8 cellular contexts compared by ENCODE assay signal in the genomic region with DNA sequence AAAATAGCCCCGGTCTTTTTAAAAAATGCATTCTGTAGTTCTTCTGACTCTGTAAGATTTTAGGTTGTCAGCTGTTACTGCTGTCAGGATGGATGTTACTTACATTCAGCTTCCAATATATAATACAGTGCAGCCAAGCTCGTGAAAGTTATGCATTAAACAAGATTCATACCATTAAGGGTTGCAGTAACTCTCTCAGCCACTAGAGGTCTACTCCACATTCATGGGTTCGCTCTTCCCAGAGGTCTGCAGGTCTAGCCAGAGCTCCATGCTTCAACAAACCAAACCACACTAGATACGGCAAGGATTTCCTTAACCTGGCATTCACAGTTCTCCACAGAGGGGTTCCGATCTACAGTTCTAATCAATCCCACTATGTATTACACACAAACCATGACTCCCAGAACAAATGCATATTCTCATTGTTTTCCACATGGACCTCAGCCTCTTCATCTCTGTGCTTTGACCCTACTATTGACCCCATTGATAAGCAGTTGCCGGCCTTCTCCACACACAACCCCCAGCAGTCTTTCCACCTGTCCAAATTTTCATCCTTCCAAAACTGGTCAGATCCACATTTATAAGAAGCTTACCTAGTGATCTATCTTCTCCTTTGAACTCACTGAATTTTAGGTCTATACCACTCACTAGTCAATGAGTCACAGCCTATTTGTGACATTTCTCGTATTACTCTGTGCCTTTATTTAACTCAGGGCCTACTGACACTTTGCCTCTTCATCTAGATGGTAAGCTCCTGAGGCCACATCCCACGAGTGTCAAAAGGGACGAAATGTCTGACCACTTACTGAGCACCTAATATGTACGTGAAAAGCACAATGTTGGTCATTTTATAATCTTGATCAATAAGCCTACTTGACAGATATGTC. TPM values are rescaled to one million over a fixed set of nuclear protein-coding genes. Genes with fewer than 3 reads are reported as not detected.
DNase-seq lines count a peak whose midpoint lies in the region; ATAC-seq and TF ChIP-seq lines count a peak whose summit lies in the region.

No MANE protein-coding gene starts in this region.

- TF ChIP-seq EP300 in suprapubic skin (IDR thresholded peaks at IDR 0.05): no peak

- H3K4me1 Mint-ChIP-seq in Calu3 (ENCODE audit: low read depth, unreplicated experiment) (no peaks in the 10 kb centered on the region), GM23338 (peaks cover 23% of the 10 kb centered on the region)
- H3K4me1 Mint-ChIP-seq in stimulated activated memory B cell treated with anti-CD40 and anti-IgM and Interleukin-4, amounts not matched to agents 10 μg/mL and 1 μg/mL and 100 μg/mL, for 72 hours: no peaks in the 10 kb centered on the region

- H3K36me3 Mint-ChIP-seq in Calu3 (ENCODE audit: insufficient read depth, unreplicated experiment) (no peaks in the 10 kb centered on the region), GM23338 (ENCODE audit: low read depth) (no peaks in the 10 kb centered on the region)
- no peaks in the 10 kb centered on the region for H3K36me3 Mint-ChIP-seq in stimulated activated memory B cell treated with anti-CD40 and anti-IgM and Interleukin-4, amounts not matched to agents 10 μg/mL and 1 μg/mL and 100 μg/mL, for 72 hours

- in situ Hi-C loops in SK-MEL-5 (cut with HindIII; ENCODE audit: low pct_unique_long_range_greater_than_20kb, low sequenced_read_pairs): no loop called here

- no peak overlapping the region for H3K4me2 ChIP-seq in GM23338

- no peaks in the 10 kb centered on the region for H3K36me3 ChIP-seq in GM23338 (ENCODE audit: insufficient read depth)
- no peaks in the 10 kb centered on the region for H3K36me3 ChIP-seq in suprapubic skin

- H3K27ac Mint-ChIP-seq in Calu3 (ENCODE audit: unreplicated experiment) (no peak overlapping the region), GM23338 (no peak overlapping the region)
- H3K27ac Mint-ChIP-seq in stimulated activated memory B cell treated with anti-CD40 and anti-IgM and Interleukin-4, amounts not matched to agents 10 μg/mL and 1 μg/mL and 100 μg/mL, for 72 hours: no peak overlapping the region

- H3K4me3 ChIP-seq in GM23338: no peak overlapping the region
- H3K4me3 ChIP-seq in suprapubic skin: no peak overlapping the region

- H3K9me3 Mint-ChIP-seq in Calu3 (ENCODE audit: low read depth, unreplicated experiment) (no peaks in the 10 kb centered on the region), GM23338 (no peaks in the 10 kb centered on the region)
- H3K9me3 Mint-ChIP-seq in stimulated activated memory B cell treated with anti-CD40 and anti-IgM and Interleukin-4, amounts not matched to agents 10 μg/mL and 1 μg/mL and 100 μg/mL, for 72 hours: no peaks in the 10 kb centered on the region

- no TSS peak for BruUV-seq in Calu3 (replicated peaks; lab: Mats Ljungman, UMichigan)

- no peak overlapping the region for H2AFZ ChIP-seq in GM23338

- H3K27me3 ChIP-seq in GM23338 (ENCODE audit: insufficient read depth) (no peaks in the 10 kb centered on the region), suprapubic skin (no peaks in the 10 kb centered on the region)

- CTCF ChIA-PET in Calu3 (lab: Charles Lee): interaction anchor here (0.7 to 2.3 kb wide), 3 partner anchors 47 to 639 kb away, joined by 3 to 22 read pairs (median 4); no protein-coding TSS in a partner anchor

- DNase-seq in Calu3: no peak
- peak; percentile 72 for DNase-seq in GM23338 (ENCODE audit: low spot score)
- DNase-seq in SK-MEL-5 (ENCODE audit: low read depth, low spot score): peak; percentile 76
- DNase-seq in fibroblast of the conjunctiva (ENCODE audit: low read depth): peak; percentile 18
- DNase-seq in DMS153 treated with DMSO at 0.1 percent for 48 hours (lab: John Stamatoyannopoulos, UW; ENCODE audit: unreplicated experiment): no peak
- DNase-seq in suprapubic skin (ENCODE audit: low spot score in 2 of 2): no peak

- H3F3A ChIP-seq in GM23338 (replicated peaks; ENCODE audit: low read depth): no peaks in the 10 kb centered on the region

- no peak for TF ChIP-seq POLR2A in suprapubic skin (IDR thresholded peaks at IDR 0.05)

- WGBS in suprapubic skin: 96% methylated on average over 10 of the region's 10 CpGs

- intact Hi-C loops in Calu3 (cut with micrococcal nuclease; ENCODE audit: unreplicated experiment): loop anchor here (10.0 kb wide), 1 partner anchor 639 kb away; no protein-coding TSS in a partner anchor

- TF ChIP-seq CTCF in Calu3 (IDR thresholded peaks at IDR 0.05; ENCODE audit: unreplicated experiment) (peak; percentile 51), GM23338 (conservative IDR thresholded peaks at IDR 0.05; ENCODE audit: low read depth in 2 of 2) (peak; percentile 64 to 67), suprapubic skin (IDR thresholded peaks at IDR 0.05) (peak in 1 of 2 donors; percentile 20)

- H3K79me2 ChIP-seq in GM23338 (replicated peaks; ENCODE audit: insufficient read depth): no peaks in the 10 kb centered on the region; the same call in 1 of the 2 replicates

- ATAC-seq in GM23338: peak; percentile 44; the same call in 2 of the 3 replicates
- peak; percentile 35 for ATAC-seq in stimulated activated memory B cell treated with anti-CD40 and anti-IgM and Interleukin-4, amounts not matched to agents 10 μg/mL and 1 μg/mL and 100 μg/mL, for 72 hours
- ATAC-seq in GM18861 (IDR thresholded peaks at IDR 0.05; ENCODE audit: unreplicated experiment): no peak

- H3K9me2 ChIP-seq in GM23338 (ENCODE audit: insufficient read depth): no peaks in the 10 kb centered on the region

- no peak overlapping the region for H3K27ac ChIP-seq in GM23338 (ENCODE audit: low read depth)
- no peak overlapping the region for H3K27ac ChIP-seq in suprapubic skin

- H3K4me1 ChIP-seq in GM23338 (ENCODE audit: insufficient read depth) (peaks cover 7% of the 10 kb centered on the region), suprapubic skin (no peaks in the 10 kb centered on the region)

- H3K27me3 Mint-ChIP-seq in Calu3 (ENCODE audit: unreplicated experiment) (peaks cover 80% of the 10 kb centered on the region), GM23338 (ENCODE audit: insufficient read depth, low read depth, poor library complexity) (peaks cover 2% of the 10 kb centered on the region)
- no peaks in the 10 kb centered on the region for H3K27me3 Mint-ChIP-seq in stimulated activated memory B cell treated with anti-CD40 and anti-IgM and Interleukin-4, amounts not matched to agents 10 μg/mL and 1 μg/mL and 100 μg/mL, for 72 hours

- no peaks in the 10 kb centered on the region for H3K9me3 ChIP-seq in suprapubic skin

- H4K20me1 ChIP-seq in GM23338 (replicated peaks; ENCODE audit: insufficient read depth): no peaks in the 10 kb centered on the region

- H3K4me3 Mint-ChIP-seq in Calu3 (ENCODE audit: low read depth, unreplicated experiment) (no peak overlapping the region), GM23338 (no peak overlapping the region)
- H3K4me3 Mint-ChIP-seq in stimulated activated memory B cell treated with anti-CD40 and anti-IgM and Interleukin-4, amounts not matched to agents 10 μg/mL and 1 μg/mL and 100 μg/mL, for 72 hours: no peak overlapping the region

TF ChIP-seq in GM23338, 12 proteins besides CTCF, POLR2A, EP300 and RAD21 (continues in another document):
- TF ChIP-seq NANOG (IDR thresholded peaks at IDR 0.05; ENCODE audit: borderline replicate concordance): no peak

RNA-seq across cellular contexts. Expression of a gene that starts 33.7 kb away (rescaled TPM):
- 2.1 TPM in 2 replicates for total RNA-seq in Calu3 (2022)
- 12.9 and 13.6 TPM in 2 replicates for total RNA-seq in GM23338 (2014; rRNA removed; shearing (Covaris generic))
- 5.1 and 8.2 TPM in 2 replicates for polyA plus RNA-seq in GM23338 (2016; fragmentation: Nextera tagmentation; extraction: Ambion mirVana)
- total RNA-seq in SK-MEL-5 (2014; rRNA removed; shearing (Covaris generic)): 8.1 and 10.2 TPM in 2 replicates
- 1.2 and 1.4 TPM in 2 replicates for polyA plus RNA-seq in SK-MEL-5 (2015; cell fraction: cytosol; rRNA removed)
- 7.9 and 9.1 TPM in 2 replicates for polyA plus RNA-seq in SK-MEL-5 (2015; cell fraction: nucleus; rRNA removed)
- total RNA-seq in suprapubic skin: 1,000 to 10,000 TPM in 1 of 4 donors, 100 to 1,000 TPM in 3; 379 to 1,003 (median 527) TPM

Comparison
In these comparisons a context has a peak if more than half of its experiments do, and no peak if none do; other contexts are left out.
1. DNase-seq: peak in GM23338 (single experiment), SK-MEL-5 (single experiment) and fibroblast of the conjunctiva (single experiment); none in Calu3 (single experiment), DMS153 treated with DMSO at 0.1 percent for 48 hours (single experiment) and suprapubic skin (0 of 2).
2. RNA of a gene that starts 33.7 kb away (total RNA-seq): 379 to 1,003 TPM in suprapubic skin; 12.9 to 13.6 TPM in GM23338, 8.1 to 10.2 TPM in SK-MEL-5 and 2.1 TPM in Calu3; every median in the first group is over 10 times any median in the second.